ENCODE assay signal across 23 cellular contexts in genomic region chr20:49561256-49561655, GRCh38. TPM values are rescaled to one million over a fixed set of nuclear protein-coding genes. Genes with fewer than 3 reads are reported as not detected.
DNase-seq lines count a peak whose midpoint lies in the region; ATAC-seq and TF ChIP-seq lines count a peak whose summit lies in the region.
"Had no signal": no experiment of that assay in that cellular context is flagged by ENCODE, and none has a peak within 500 bp of the region (broad histone marks: within the 10 kb centered on the region; RNA-seq: fewer than 3 reads in every experiment).

No MANE protein-coding gene starts in this region.

- H3K23ac ChIP-seq in mesendoderm (ENCODE audit: low read length): no peak overlapping the region

- H2BK120ac ChIP-seq in mesendoderm (ENCODE audit: low read depth, low read length): no peak overlapping the region

- H3K18ac ChIP-seq in mesendoderm (ENCODE audit: low read length): no peak overlapping the region

- H4K8ac ChIP-seq in mesendoderm (ENCODE audit: low read depth, low read length): no peak overlapping the region

- no peak overlapping the region for H3K27ac Mint-ChIP-seq in activated naive CD8-positive, alpha-beta T cell treated with anti-CD3 and anti-CD28 coated beads for 36 hours
- no peak overlapping the region for H3K27ac Mint-ChIP-seq in immature natural killer cell
- H3K27ac Mint-ChIP-seq: activated T-helper 2 cell treated with anti-CD3 and anti-CD28 coated beads, Interferon-gamma antibody, Interleukin-2, Interleukin-4, amounts not matched to agents 10 μg/mL and 5 μg/mL and 100 μg/mL, durations not matched to agents 14 hours and 24 hours and 36 hours; IgD-negative memory B cell; stimulated activated memory B cell treated with anti-CD40 and anti-IgM and Interleukin-4, amounts not matched to agents 10 μg/mL and 1 μg/mL and 100 μg/mL, for 72 hours; T-helper 2 cell treated with Interferon-gamma antibody and Interleukin-4, amounts not matched to agents 5 μg/mL and 100 μg/mL, for 36 hours had no signal

- no CpG with 5 or more reads among the region's 4 CpGs for WGBS in mesendoderm (ENCODE audit: extremely low coverage, insufficient coverage, low lambda C conversion rate)
- 90% methylated on average over 3 of the region's 4 CpGs for WGBS in suprapubic skin

- H3K4me3 ChIP-seq in adipocyte (ENCODE audit: low read length): no peak overlapping the region
- no peak overlapping the region for H3K4me3 ChIP-seq in mesendoderm (ENCODE audit: low read length)
- no peak overlapping the region for H3K4me3 ChIP-seq in suprapubic skin
- H3K4me3 ChIP-seq: A549, right lobe of liver had no signal

- no peak overlapping the region for H3K4me3 Mint-ChIP-seq in activated naive CD8-positive, alpha-beta T cell treated with anti-CD3 and anti-CD28 coated beads for 36 hours
- H3K4me3 Mint-ChIP-seq in immature natural killer cell: no peak overlapping the region
- H3K4me3 Mint-ChIP-seq: IgD-negative memory B cell; stimulated activated memory B cell treated with anti-CD40 and anti-IgM and Interleukin-4, amounts not matched to agents 10 μg/mL and 1 μg/mL and 100 μg/mL, for 72 hours; T-helper 2 cell treated with Interferon-gamma antibody and Interleukin-4, amounts not matched to agents 5 μg/mL and 100 μg/mL, for 36 hours had no signal

- H3K36me3 ChIP-seq in adipocyte (ENCODE audit: control insufficient read depth, insufficient read depth, low read length, severe bottlenecking) (no peaks in the 10 kb centered on the region), mesendoderm (ENCODE audit: control insufficient read depth, insufficient read depth, low read length) (no peaks in the 10 kb centered on the region), suprapubic skin (no peaks in the 10 kb centered on the region)
- H3K36me3 ChIP-seq: neutrophil, right lobe of liver had no signal

- no peak overlapping the region for H3K4me2 ChIP-seq in mesendoderm (ENCODE audit: low read length)

- H3K36me3 Mint-ChIP-seq in activated naive CD8-positive, alpha-beta T cell treated with anti-CD3 and anti-CD28 coated beads for 36 hours: no peaks in the 10 kb centered on the region
- no peaks in the 10 kb centered on the region for H3K36me3 Mint-ChIP-seq in immature natural killer cell
- H3K36me3 Mint-ChIP-seq: IgD-negative memory B cell; stimulated activated memory B cell treated with anti-CD40 and anti-IgM and Interleukin-4, amounts not matched to agents 10 μg/mL and 1 μg/mL and 100 μg/mL, for 72 hours had no signal

- no peak for TF ChIP-seq CTCF in suprapubic skin (IDR thresholded peaks at IDR 0.05)

- no peak overlapping the region for H4K5ac ChIP-seq in mesendoderm (ENCODE audit: low read length)

- H2AK5ac ChIP-seq in mesendoderm (ENCODE audit: low read length): peak overlapping the region; percentile 15

- H3K27ac ChIP-seq in mesendoderm (ENCODE audit: low read depth, low read length) (no peak overlapping the region), suprapubic skin (peak overlapping the region; percentile 61)
- H3K27ac ChIP-seq: C4-2B, neutrophil had no signal

- H3K9me3 ChIP-seq in adipocyte (ENCODE audit: control insufficient read depth, low read length): no peaks in the 10 kb centered on the region
- H3K9me3 ChIP-seq in suprapubic skin: no peaks in the 10 kb centered on the region
- H3K9me3 ChIP-seq: A549, neutrophil, right lobe of liver had no signal

- H3K4me1 ChIP-seq in adipocyte (ENCODE audit: control insufficient read depth, insufficient read depth, low read length): peaks cover 84% of the 10 kb centered on the region
- H3K4me1 ChIP-seq in mesendoderm (ENCODE audit: control insufficient read depth, low read depth, low read length): peaks cover 5% of the 10 kb centered on the region
- H3K4me1 ChIP-seq in suprapubic skin: peaks cover 17% of the 10 kb centered on the region
- H3K4me1 ChIP-seq: right lobe of liver had no signal

- peak; percentile 7 to 9 for DNase-seq in activated T-cell treated with anti-CD3 and anti-CD28 coated beads, Interleukin-2, amount 50 U/mL, for 48 hours
- DNase-seq in activated T-cell treated with anti-CD3 and anti-CD28 coated beads, Interleukin-2, amount 50 U/mL, for 1 hour: no peak
- no peak for DNase-seq in adipocyte (ENCODE audit: low read depth)
- no peak for DNase-seq in mesendoderm
- peak; percentile 39 to 41 for DNase-seq in suprapubic skin (ENCODE audit: low spot score in 2 of 2)
- no peak for DNase-seq in activated naive CD8-positive, alpha-beta T cell treated with anti-CD3 and anti-CD28 coated beads for 36 hours
- no peak for DNase-seq in immature natural killer cell
- DNase-seq: caudate nucleus, erythroblast, GDM1, MM.1S, NCI-H1694, NCI-H226, PC-3 had no signal

- peak overlapping the region; percentile 59 for H3K56ac ChIP-seq in mesendoderm (ENCODE audit: low read length)

- peak overlapping the region; percentile 81 for H3K9ac ChIP-seq in adipocyte (ENCODE audit: low read length)
- peak overlapping the region; percentile 23 for H3K9ac ChIP-seq in mesendoderm (ENCODE audit: low read length)

- no peak for TF ChIP-seq EP300 in suprapubic skin (IDR thresholded peaks at IDR 0.05)

- H2BK15ac ChIP-seq in mesendoderm (replicated peaks; ENCODE audit: low read depth): no peak overlapping the region

- H3K4ac ChIP-seq in mesendoderm (ENCODE audit: low read depth, low read length): no peak overlapping the region

- no peak overlapping the region for H2BK5ac ChIP-seq in mesendoderm (ENCODE audit: low read length)

- TF ChIP-seq POLR2A in suprapubic skin (IDR thresholded peaks at IDR 0.05) (no peak), GM18505 (IDR thresholded peaks at IDR 0.05; ENCODE audit: borderline replicate concordance, extremely low read depth, insufficient read depth, insufficient read length) (no peak)

- H3K79me2 ChIP-seq in mesendoderm (ENCODE audit: control insufficient read depth, insufficient read depth, low read length): peaks cover 2% of the 10 kb centered on the region

- ATAC-seq in GM18505 (IDR thresholded peaks at IDR 0.05; ENCODE audit: unreplicated experiment): no peak
- ATAC-seq: PC-3; right lobe of liver; stimulated activated memory B cell treated with anti-CD40 and anti-IgM and Interleukin-4, amounts not matched to agents 10 μg/mL and 1 μg/mL and 100 μg/mL, for 72 hours had no signal

- H3K27me3 Mint-ChIP-seq in activated naive CD8-positive, alpha-beta T cell treated with anti-CD3 and anti-CD28 coated beads for 36 hours: peaks cover 87% of the 10 kb centered on the region
- H3K27me3 Mint-ChIP-seq in immature natural killer cell (ENCODE audit: low read depth in 3 of 3): peaks cover 10 to 14% (median 11%) of the 10 kb centered on the region in 3 donors

- H3K27me3 ChIP-seq in adipocyte (replicated peaks; ENCODE audit: control insufficient read depth, insufficient read depth, low read length): no peaks in the 10 kb centered on the region
- no peaks in the 10 kb centered on the region for H3K27me3 ChIP-seq in mesendoderm (ENCODE audit: insufficient read depth, low read length, poor library complexity)
- peaks cover 9% of the 10 kb centered on the region for H3K27me3 ChIP-seq in suprapubic skin
- H3K27me3 ChIP-seq: right lobe of liver had no signal

- H3K4me1 Mint-ChIP-seq in activated naive CD8-positive, alpha-beta T cell treated with anti-CD3 and anti-CD28 coated beads for 36 hours: no peaks in the 10 kb centered on the region
- H3K4me1 Mint-ChIP-seq in immature natural killer cell: no peaks in the 10 kb centered on the region
- H3K4me1 Mint-ChIP-seq: IgD-negative memory B cell; stimulated activated memory B cell treated with anti-CD40 and anti-IgM and Interleukin-4, amounts not matched to agents 10 μg/mL and 1 μg/mL and 100 μg/mL, for 72 hours had no signal

- peaks cover 7% of the 10 kb centered on the region for H3K79me1 ChIP-seq in mesendoderm (ENCODE audit: low read length)

- peaks cover 4% of the 10 kb centered on the region for H3K9me3 Mint-ChIP-seq in activated naive CD8-positive, alpha-beta T cell treated with anti-CD3 and anti-CD28 coated beads for 36 hours
- H3K9me3 Mint-ChIP-seq in immature natural killer cell: peaks cover 0 to 3% (median 0%) of the 10 kb centered on the region in 6 donors
- H3K9me3 Mint-ChIP-seq: stimulated activated memory B cell treated with anti-CD40 and anti-IgM and Interleukin-4, amounts not matched to agents 10 μg/mL and 1 μg/mL and 100 μg/mL, for 72 hours had no signal

RNA-seq across cellular contexts. Expression of gene PTGIS, which starts 6.7 kb away (rescaled TPM):
- 13.1 TPM for polyA plus RNA-seq in mesendoderm (2013, experiment 1 of 2)
- polyA plus RNA-seq in mesendoderm (2013, experiment 2 of 2): 13.0 TPM
- total RNA-seq in suprapubic skin: 10 to 100 TPM in 1 of 4 donors, 1 to 10 TPM in 3; 4.3 to 14.4 (median 7.0) TPM
- total RNA-seq in activated naive CD8-positive, alpha-beta T cell treated with anti-CD3 and anti-CD28 coated beads for 36 hours: under 1 TPM; 0.04 to 0.08 TPM
- polyA plus RNA-seq in immature natural killer cell: not detected
- polyA plus RNA-seq: IgD-negative memory B cell had no signal

Comparison
In these comparisons a context has a peak if more than half of its experiments do, and no peak if none do; other contexts are left out.
1. DNase-seq: peak in activated T-cell treated with anti-CD3 and anti-CD28 coated beads, Interleukin-2, amount 50 U/mL, for 48 hours (2 of 2) and suprapubic skin (2 of 2); none in activated T-cell treated with anti-CD3 and anti-CD28 coated beads, Interleukin-2, amount 50 U/mL, for 1 hour (single experiment), adipocyte (single experiment), mesendoderm (single experiment), activated naive CD8-positive, alpha-beta T cell treated with anti-CD3 and anti-CD28 coated beads for 36 hours (single experiment) and immature natural killer cell (0 of 3).
2. RNA of gene PTGIS, which starts 6.7 kb away (total RNA-seq): 4.3 to 14.4 TPM in suprapubic skin; 0.04 to 0.08 TPM in activated naive CD8-positive, alpha-beta T cell treated with anti-CD3 and anti-CD28 coated beads for 36 hours; every median in the first group is over 4 times any median in the second.